In genomic region chr6:149431905-149432775, GRCh38 we compare ENCODE assay signal across 8 cellular contexts. TPM values are rescaled to one million over a fixed set of nuclear protein-coding genes. Genes with fewer than 3 reads are reported as not detected.
DNase-seq lines count a peak whose midpoint lies in the region; ATAC-seq, FAIRE-seq and TF ChIP-seq lines count a peak whose summit lies in the region.

No MANE protein-coding gene starts in this region.

- H3K36me3 ChIP-seq in ACC112 (ENCODE audit: insufficient read depth, low read length) (no peaks in the 10 kb centered on the region), WERI-Rb-1 (no peaks in the 10 kb centered on the region), breast epithelium (no peaks in the 10 kb centered on the region), kidney (ENCODE audit: control insufficient read depth in 1 of 2, insufficient read depth in 2 of 2, low read length in 2 of 2) (no peaks in the 10 kb centered on the region)

- H2AFZ ChIP-seq in ACC112 (ENCODE audit: low read length, unreplicated experiment): peak overlapping the region; percentile 17

- TF ChIP-seq POLR2A in breast epithelium (IDR thresholded peaks at IDR 0.05): no peak

- H3K4me3 ChIP-seq in ACC112 (ENCODE audit: low read depth, low read length) (no peak overlapping the region), WERI-Rb-1 (ENCODE audit: low read depth, low read length) (no peak overlapping the region), breast epithelium (peak overlapping the region in 1 of 3 donors; percentile 8), kidney (ENCODE audit: low read length in 2 of 2) (no peak overlapping the region)

- H3K27me3 ChIP-seq in ACC112 (ENCODE audit: insufficient read depth, low read length) (no peaks in the 10 kb centered on the region), WERI-Rb-1 (ENCODE audit: insufficient read depth, low read depth, severe bottlenecking) (no peaks in the 10 kb centered on the region), breast epithelium (no peaks in the 10 kb centered on the region)

- no peak overlapping the region for H3K9ac ChIP-seq in kidney (ENCODE audit: low read length in 2 of 2)

- FAIRE-seq in kidney (lab: Jason Lieb, UNC): no peak

- intact Hi-C loops in breast epithelium (cut with DNase I; ENCODE audit: low total_unique reads) (no loop called here), kidney (cut with DNase I) (no loop called here)

- H3K4me1 ChIP-seq in ACC112 (ENCODE audit: control insufficient read depth, insufficient read depth, low read length, unreplicated experiment): no peaks in the 10 kb centered on the region
- no peaks in the 10 kb centered on the region for H3K4me1 ChIP-seq in breast epithelium
- peaks cover 0 to 3% of the 10 kb centered on the region in 2 donors for H3K4me1 ChIP-seq in kidney (ENCODE audit: control insufficient read depth in 1 of 2, insufficient read depth in 1 of 2, low read depth in 1 of 2, low read length in 2 of 2)

- H3K27ac ChIP-seq in ACC112 (ENCODE audit: low read depth, low read length) (no peak overlapping the region), WERI-Rb-1 (no peak overlapping the region), breast epithelium (no peak overlapping the region), kidney (ENCODE audit: low read depth in 2 of 2, low read length in 2 of 2) (no peak overlapping the region)

- DNase-seq in NCI-H2171 treated with DMSO at 0.1 percent for 48 hours (lab: John Stamatoyannopoulos, UW): peak; percentile 74
- peak; percentile 93 for DNase-seq in WERI-Rb-1
- DNase-seq in breast epithelium (ENCODE audit: low spot score in 2 of 2): peak; percentile 87 to 90
- peak; percentile 92 for DNase-seq in kidney
- peak; percentile 87 to 95 (median 90) for DNase-seq in stimulated activated CD4-positive, alpha-beta T cell treated with anti-CD3 and anti-CD28 coated beads, Interleukin-1b, Interleukin-23, amount 100 ng/mL, for 24 hours (ENCODE audit: low read depth in 4 of 4, low spot score in 1 of 4)

- H3K79me2 ChIP-seq in ACC112 (ENCODE audit: control insufficient read depth, insufficient read depth, low read length, unreplicated experiment): no peaks in the 10 kb centered on the region

- ATAC-seq in GM18508 (IDR thresholded peaks at IDR 0.05; ENCODE audit: insufficient read depth, unreplicated experiment) (peak; percentile 68), HG03060 (IDR thresholded peaks at IDR 0.05; ENCODE audit: low read depth, unreplicated experiment) (peak; percentile 57)

- TF ChIP-seq CTCF in WERI-Rb-1 (IDR thresholded peaks at IDR 0.05; ENCODE audit: low read depth, low read length) (peak; percentile 89), breast epithelium (IDR thresholded peaks at IDR 0.05) (peak; percentile 77 to 95 (median 95)), kidney (IDR thresholded peaks at IDR 0.05; ENCODE audit: borderline replicate concordance, extremely low read depth, insufficient read depth) (peak; percentile 95)

- no peaks in the 10 kb centered on the region for H3K9me3 ChIP-seq in WERI-Rb-1 (ENCODE audit: severe bottlenecking)
- H3K9me3 ChIP-seq in breast epithelium: no peaks in the 10 kb centered on the region
- H3K9me3 ChIP-seq in kidney (ENCODE audit: control insufficient read depth in 1 of 2, low read length in 2 of 2): no peaks in the 10 kb centered on the region

RNA-seq across cellular contexts. Expression of gene SUMO4, which starts 32.1 kb away (rescaled TPM):
- total RNA-seq in breast epithelium (1 to 10 TPM; 3.0 to 7.8 (median 5.6) TPM), kidney (1.9 TPM)
- not detected for polyA plus RNA-seq in kidney (ENCODE audit: insufficient read depth, low read depth, low replicate concordance)

RNA-seq across cellular contexts. Expression of gene ZC3H12D, which starts 52.7 kb away (rescaled TPM):
- total RNA-seq in breast epithelium: 1 to 10 TPM; 2.3 to 6.4 (median 3.8) TPM
- 3.7 TPM for total RNA-seq in kidney
- 0.82 TPM for polyA plus RNA-seq in kidney (ENCODE audit: insufficient read depth, low read depth, low replicate concordance)
